21 cellular contexts compared by ENCODE assay signal in the genomic region with DNA sequence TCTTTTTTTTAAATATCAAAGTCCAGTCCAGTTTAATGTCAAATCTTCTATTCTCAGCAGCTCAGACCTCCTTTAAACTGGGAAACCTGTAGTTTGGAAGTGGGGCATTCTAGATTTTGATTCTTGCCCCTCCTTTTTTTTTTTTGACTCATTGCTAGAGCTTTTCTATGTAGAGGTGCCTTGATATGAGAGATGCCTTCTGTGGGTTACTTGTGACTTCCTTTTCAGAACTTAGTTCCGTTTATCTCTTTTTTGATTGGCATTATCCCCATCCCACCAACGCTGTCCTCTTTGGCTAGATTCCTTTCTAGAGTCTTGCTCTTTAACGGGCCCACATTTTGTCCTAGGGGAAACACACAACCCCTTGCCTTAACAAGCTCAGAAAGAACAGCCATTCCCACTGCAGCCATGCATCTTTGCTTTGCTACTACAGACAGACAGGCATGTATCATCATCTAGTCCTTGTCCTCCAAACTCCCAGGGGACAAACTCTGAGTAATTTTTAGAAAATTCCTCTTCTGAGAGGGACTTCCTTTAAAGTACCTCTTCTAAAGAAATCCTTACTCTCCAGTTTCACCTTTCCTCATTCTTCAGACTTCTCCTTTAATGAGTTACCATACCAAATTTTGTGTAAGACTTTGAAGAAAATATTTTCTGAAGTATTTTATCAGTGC.
DNase-seq lines count a peak whose midpoint lies in the region; ATAC-seq, FAIRE-seq and TF ChIP-seq lines count a peak whose summit lies in the region.
"Had no signal": no experiment of that assay in that cellular context is flagged by ENCODE, and none has a peak within 500 bp of the region (broad histone marks: within the 10 kb centered on the region; RNA-seq: fewer than 3 reads in every experiment).

No MANE protein-coding gene starts in this region.

- CTCF ChIA-PET in T-cell (lab: Charles Lee) = interaction anchor here in 1 of 2 donors (0.6 to 0.7 kb wide), 2 partner anchors 19 to 87 kb away, joined by 3 read pairs; no protein-coding TSS in a partner anchor

- DNase-seq in activated T-cell treated with anti-CD3 and anti-CD28 coated beads, Interleukin-2, amount 50 U/mL, for 72 hours = no peak
- no peak for DNase-seq in activated T-cell treated with anti-CD3 and anti-CD28 coated beads, Interleukin-2, amount 50 U/mL, for 48 hours
- DNase-seq in T-cell = no peak
- no peak for DNase-seq in glutamatergic neuron
- DNase-seq in smooth muscle cell (lab: John Stamatoyannopoulos, UW; ENCODE audit: unreplicated experiment) = no peak
- DNase-seq in adrenal gland = no peak
- DNase-seq in NCI-H2107 treated with DMSO at 0.1 percent for 48 hours (lab: John Stamatoyannopoulos, UW; ENCODE audit: unreplicated experiment) = no peak
- no peak for DNase-seq in RCC 7860 (ENCODE audit: low spot score)
- DNase-seq: activated CD8-positive, alpha-beta memory T cell treated with anti-CD3 and anti-CD28 coated beads for 24 hours; DMS 273 treated with DMSO at 0.1 percent for 48 hours; effector memory CD4-positive, alpha-beta T cell; foreskin keratinocyte; mammary epithelial cell; NCI-H2081; occipital lobe; stimulated activated naive CD4-positive, alpha-beta T cell; T1000 had no signal

- H3F3A ChIP-seq in smooth muscle cell (ENCODE audit: low read depth) = no peaks in the 10 kb centered on the region

- H3K4me1 Mint-ChIP-seq in activated T-cell treated with anti-CD3 and anti-CD28 coated beads, Interleukin-2, amount 50 U/mL, for 72 hours (ENCODE audit: low read depth) = peaks cover 43% of the 10 kb centered on the region
- H3K4me1 Mint-ChIP-seq in T-cell (peaks cover 27 to 39% (median 31%) of the 10 kb centered on the region in 3 donors), glutamatergic neuron (ENCODE audit: low read depth, unreplicated experiment) (peaks cover 39% of the 10 kb centered on the region)

- H3K4me2 ChIP-seq in smooth muscle cell = no peak overlapping the region

- no peaks in the 10 kb centered on the region for H3K27me3 Mint-ChIP-seq in activated T-cell treated with anti-CD3 and anti-CD28 coated beads, Interleukin-2, amount 50 U/mL, for 72 hours (ENCODE audit: low read depth)
- no peaks in the 10 kb centered on the region for H3K27me3 Mint-ChIP-seq in T-cell
- H3K27me3 Mint-ChIP-seq in glutamatergic neuron (ENCODE audit: unreplicated experiment) = no peaks in the 10 kb centered on the region
- H3K27me3 Mint-ChIP-seq: activated naive CD4-positive, alpha-beta T cell treated with anti-CD3 and anti-CD28 coated beads, Interleukin-2, amount 50 U/mL, for 24 hours had no signal

- ATAC-seq in activated T-cell treated with anti-CD3 and anti-CD28 coated beads, Interleukin-2, amount 50 U/mL, for 72 hours (replicated peaks in 1 of 2) = peak; percentile 57 to 74
- no peak for ATAC-seq in T-cell (replicated peaks in 1 of 4)
- ATAC-seq: foreskin keratinocyte, Right ventricle myocardium inferior had no signal

- H3K27me3 ChIP-seq in smooth muscle cell (ENCODE audit: low read depth) (no peaks in the 10 kb centered on the region), adrenal gland (no peaks in the 10 kb centered on the region)
- H3K27me3 ChIP-seq: cardiac muscle cell, foreskin keratinocyte had no signal

- H3K4me3 Mint-ChIP-seq in activated T-cell treated with anti-CD3 and anti-CD28 coated beads, Interleukin-2, amount 50 U/mL, for 72 hours = peak overlapping the region in 1 of 2 donors; percentile 57
- no peak overlapping the region for H3K4me3 Mint-ChIP-seq in T-cell
- H3K4me3 Mint-ChIP-seq in glutamatergic neuron (ENCODE audit: unreplicated experiment) = no peak overlapping the region
- H3K4me3 Mint-ChIP-seq: activated naive CD4-positive, alpha-beta T cell treated with anti-CD3 and anti-CD28 coated beads, Interleukin-2, amount 50 U/mL, for 24 hours had no signal

- no peaks in the 10 kb centered on the region for H3K79me2 ChIP-seq in smooth muscle cell (ENCODE audit: low read depth)

- H3K36me3 ChIP-seq in smooth muscle cell (ENCODE audit: low read depth) = no peaks in the 10 kb centered on the region
- H3K36me3 ChIP-seq in adrenal gland (replicated peaks in 1 of 2) = no peaks in the 10 kb centered on the region
- H3K36me3 ChIP-seq: cardiac muscle cell, HAP-1 had no signal

- H3K4me1 ChIP-seq in smooth muscle cell (ENCODE audit: low read depth) = peaks cover 7% of the 10 kb centered on the region
- peaks cover 4 to 7% of the 10 kb centered on the region in 2 donors for H3K4me1 ChIP-seq in adrenal gland (replicated peaks in 1 of 2)
- H3K4me1 ChIP-seq: foreskin keratinocyte, HAP-1 had no signal

- H3K27ac ChIP-seq in smooth muscle cell (ENCODE audit: low read depth) = no peak overlapping the region
- H3K27ac ChIP-seq in adrenal gland = no peak overlapping the region
- H3K27ac ChIP-seq: cardiac muscle cell, foreskin keratinocyte had no signal

- H3K9ac ChIP-seq in smooth muscle cell (ENCODE audit: low read depth) = no peak overlapping the region

- peak overlapping the region; percentile 9 for H3K27ac Mint-ChIP-seq in activated T-cell treated with anti-CD3 and anti-CD28 coated beads, Interleukin-2, amount 50 U/mL, for 72 hours
- H3K27ac Mint-ChIP-seq in T-cell (peak overlapping the region; percentile 17 to 44), glutamatergic neuron (ENCODE audit: unreplicated experiment) (peak overlapping the region; percentile 60)

- no peaks in the 10 kb centered on the region for H3K9me3 ChIP-seq in smooth muscle cell (replicated peaks; ENCODE audit: low read depth)
- no peaks in the 10 kb centered on the region for H3K9me3 ChIP-seq in adrenal gland (replicated peaks in 1 of 3)
- H3K9me3 ChIP-seq: HAP-1 had no signal

- FAIRE-seq in RCC 7860 (lab: Jason Lieb, UNC) = no peak

- intact Hi-C loops in adrenal gland (cut with DNase I) = no loop called here

- 87% methylated on average over 3 of the region's 3 CpGs for WGBS in smooth muscle cell (ENCODE audit: low lambda C conversion rate)
- WGBS in adrenal gland, 4 donors = 80 to 87% (median 80%) methylated on average over 3 of the region's 3 CpGs

- no peak overlapping the region for H2AFZ ChIP-seq in smooth muscle cell (ENCODE audit: low read depth)

- H3K36me3 Mint-ChIP-seq in activated T-cell treated with anti-CD3 and anti-CD28 coated beads, Interleukin-2, amount 50 U/mL, for 72 hours (ENCODE audit: insufficient read depth in 2 of 2) = peaks cover 4 to 6% of the 10 kb centered on the region in 2 donors
- H3K36me3 Mint-ChIP-seq in T-cell (peaks cover 35% of the 10 kb centered on the region), glutamatergic neuron (ENCODE audit: unreplicated experiment) (no peaks in the 10 kb centered on the region)

- TF ChIP-seq POLR2A in adrenal gland (IDR thresholded peaks at IDR 0.05) = no peak

- H3K4me3 ChIP-seq in smooth muscle cell = no peak overlapping the region
- H3K4me3 ChIP-seq in adrenal gland = no peak overlapping the region
- H3K4me3 ChIP-seq: cardiac muscle cell, HAP-1 had no signal

- no peaks in the 10 kb centered on the region for H4K20me1 ChIP-seq in smooth muscle cell (ENCODE audit: low read depth)

- no peaks in the 10 kb centered on the region for H3K9me3 Mint-ChIP-seq in activated T-cell treated with anti-CD3 and anti-CD28 coated beads, Interleukin-2, amount 50 U/mL, for 72 hours
- H3K9me3 Mint-ChIP-seq in T-cell (no peaks in the 10 kb centered on the region), glutamatergic neuron (ENCODE audit: unreplicated experiment) (no peaks in the 10 kb centered on the region)
- H3K9me3 Mint-ChIP-seq: activated naive CD4-positive, alpha-beta T cell treated with anti-CD3 and anti-CD28 coated beads, Interleukin-2, amount 50 U/mL, for 24 hours had no signal

- POLR2A ChIA-PET in T-cell (lab: Charles Lee) = interaction anchor here (0.6 to 0.8 kb wide), 2 partner anchors 19 to 27 kb away, joined by 3 read pairs; no protein-coding TSS in a partner anchor

- no peak for TF ChIP-seq CTCF in glutamatergic neuron (IDR thresholded peaks at IDR 0.05; ENCODE audit: partially characterized antibody, unreplicated experiment)
- TF ChIP-seq CTCF in smooth muscle cell (IDR thresholded peaks at IDR 0.05; ENCODE audit: borderline replicate concordance, insufficient read depth, poor library complexity, severe bottlenecking) = no peak
- no peak for TF ChIP-seq CTCF in adrenal gland (IDR thresholded peaks at IDR 0.05)

Comparison
In these comparisons a context has a peak if more than half of its experiments do, and no peak if none do; other contexts are left out.
1. ATAC-seq: peak in activated T-cell treated with anti-CD3 and anti-CD28 coated beads, Interleukin-2, amount 50 U/mL, for 72 hours (2 of 2); none in T-cell (0 of 4).
2. H3K27ac Mint-ChIP-seq: peak in every context shown above with its lines; median percentile 60 in glutamatergic neuron; 30 in T-cell; 9 in activated T-cell treated with anti-CD3 and anti-CD28 coated beads, Interleukin-2, amount 50 U/mL, for 72 hours.